ENCODE assay signal across 21 cellular contexts in the genomic region with DNA sequence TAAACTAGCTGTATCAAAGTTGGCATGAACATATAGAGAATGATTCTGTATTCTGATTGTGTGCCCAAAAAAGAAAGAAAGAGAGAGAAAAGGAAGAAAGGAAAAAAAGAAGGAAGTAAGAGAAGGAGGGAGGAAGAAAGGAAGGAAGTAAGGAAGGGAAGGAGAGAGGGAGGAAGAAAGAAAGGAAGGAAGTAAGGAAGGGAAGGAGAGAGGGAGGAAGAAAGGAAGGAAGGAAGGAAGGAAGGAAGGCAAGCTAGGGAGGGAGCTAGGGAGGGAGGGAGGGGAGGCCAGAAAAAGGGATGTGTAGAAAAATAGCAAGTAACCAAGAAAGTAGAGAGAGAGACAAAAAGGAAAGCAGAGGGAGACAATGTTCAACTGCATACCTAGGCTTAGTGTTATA.
A peak's percentile ranks its signal among the peaks of the same experiment; 100 is the strongest.
DNase-seq lines count a peak whose midpoint lies in the region; ATAC-seq, FAIRE-seq and TF ChIP-seq lines count a peak whose summit lies in the region.
"Had no signal": no experiment of that assay in that cellular context is flagged by ENCODE, and none has a peak within 500 bp of the region (broad histone marks: within the 10 kb centered on the region; RNA-seq: fewer than 3 reads in every experiment).

No MANE protein-coding gene starts in this region.

- H3K36me3 ChIP-seq in BLaER1 treated with 17β-estradiol and CSF1 and Interleukin-3, amounts not matched to agents 10 nM and 100 nM: peaks cover 0 to 19% (median 0%) of the 10 kb centered on the region in 11 experiments; a peak in 9 of 22 replicates
- no peaks in the 10 kb centered on the region for H3K36me3 ChIP-seq in CD4-positive, alpha-beta memory T cell (ENCODE audit: insufficient read depth, low read length)
- H3K36me3 ChIP-seq: heart left ventricle, left lung, sigmoid colon, suprapubic skin, uterus had no signal

- FAIRE-seq in GM19239 (lab: Jason Lieb, UNC): no peak

- H3K9me3 ChIP-seq in BLaER1 treated with 17β-estradiol and CSF1 and Interleukin-3, amounts not matched to agents 10 nM and 100 nM (replicated peaks in 1 of 11): peaks cover 0 to 3% (median 0%) of the 10 kb centered on the region in 11 experiments; a peak in 1 of 22 replicates
- H3K9me3 ChIP-seq in CD4-positive, alpha-beta memory T cell (ENCODE audit: control insufficient read depth in 1 of 2, low read length in 2 of 2): no peaks in the 10 kb centered on the region
- H3K9me3 ChIP-seq: heart left ventricle, left lung, sigmoid colon, SK-N-SH, suprapubic skin, uterus had no signal

- H3K4me3 ChIP-seq in BLaER1 treated with 17β-estradiol and CSF1 and Interleukin-3, amounts not matched to agents 10 nM and 100 nM: peak overlapping the region in 5 of 10 experiments; percentile 49 to 69 (median 58); a peak in 4 of 20 replicates
- H3K4me3 ChIP-seq in CD4-positive, alpha-beta memory T cell (ENCODE audit: low read length in 2 of 2): no peak overlapping the region
- no peak overlapping the region for H3K4me3 ChIP-seq in coronary artery
- H3K4me3 ChIP-seq: sigmoid colon, suprapubic skin, uterus had no signal

- POLR2A ChIA-PET in CD4-positive, alpha-beta memory T cell (lab: Charles Lee; ENCODE audit: partially characterized antibody): interaction anchor here (0.6 to 2.1 kb wide), 2 partner anchors 13 to 14 kb away, joined by 3 to 8 read pairs; no protein-coding TSS in a partner anchor
- POLR2A ChIA-PET in naive thymus-derived CD8-positive, alpha-beta T cell (lab: Charles Lee): interaction anchor here (1.0 to 2.5 kb wide), 2 partner anchors 14 to 16 kb away, joined by 3 to 10 read pairs; no protein-coding TSS in a partner anchor

- peak overlapping the region; percentile 27 to 82 (median 78) for H3K4me3 Mint-ChIP-seq in CD4-positive, alpha-beta memory T cell
- peak overlapping the region; percentile 66 for H3K4me3 Mint-ChIP-seq in activated T-helper 17 cell treated with anti-CD3 and anti-CD28 coated beads, Interleukin-2, amount 50 U/mL, for 72 hours
- peak overlapping the region in 8 of 10 donors; percentile 7 to 91 (median 68) for H3K4me3 Mint-ChIP-seq in naive thymus-derived CD8-positive, alpha-beta T cell
- H3K4me3 Mint-ChIP-seq: neural crest cell had no signal

- no peaks in the 10 kb centered on the region; a peak in 1 of 22 replicates for H4K20me1 ChIP-seq in BLaER1 treated with 17β-estradiol and CSF1 and Interleukin-3, amounts not matched to agents 10 nM and 100 nM

- peak overlapping the region in 6 of 11 experiments; percentile 69 to 84 (median 77); a peak in 11 of 22 replicates for H3K27ac ChIP-seq in BLaER1 treated with 17β-estradiol and CSF1 and Interleukin-3, amounts not matched to agents 10 nM and 100 nM
- H3K27ac ChIP-seq in CD4-positive, alpha-beta memory T cell (ENCODE audit: low read depth, low read length): no peak overlapping the region
- H3K27ac ChIP-seq in coronary artery: no peak overlapping the region
- H3K27ac ChIP-seq: epithelial cell of prostate, suprapubic skin, uterus had no signal

- H3K4me1 ChIP-seq in BLaER1 treated with 17β-estradiol and CSF1 and Interleukin-3, amounts not matched to agents 10 nM and 100 nM: peaks cover 27 to 42% (median 31%) of the 10 kb centered on the region in 10 experiments
- H3K4me1 ChIP-seq in CD4-positive, alpha-beta memory T cell (ENCODE audit: insufficient read depth, low read length): peaks cover 11% of the 10 kb centered on the region
- H3K4me1 ChIP-seq: sigmoid colon, uterus had no signal

- DNase-seq in CD4-positive, alpha-beta memory T cell: no peak
- no peak for DNase-seq in naive thymus-derived CD8-positive, alpha-beta T cell
- DNase-seq in coronary artery (ENCODE audit: low spot score) (no peak), NCI-H345 treated with DMSO at 0.1 percent for 48 hours (lab: John Stamatoyannopoulos, UW; ENCODE audit: unreplicated experiment) (no peak), GM19239 (ENCODE audit: insufficient read length, low spot score) (no peak)
- DNase-seq: heart left ventricle, KG1, left lung, midbrain, MV-4-11, NCI-H187, posterior cingulate gyrus, RPMI8226, sigmoid colon, SK-N-SH, uterus had no signal

- no peak for ATAC-seq in activated T-helper 17 cell treated with anti-CD3 and anti-CD28 coated beads, Interleukin-2, amount 50 U/mL, for 72 hours (replicated peaks)
- no peak for ATAC-seq in naive thymus-derived CD8-positive, alpha-beta T cell
- ATAC-seq: heart left ventricle, left lung had no signal

- no peaks in the 10 kb centered on the region for H3K27me3 ChIP-seq in BLaER1 treated with 17β-estradiol and CSF1 and Interleukin-3, amounts not matched to agents 10 nM and 100 nM
- H3K27me3 ChIP-seq in CD4-positive, alpha-beta memory T cell (ENCODE audit: insufficient read depth, low read length): no peaks in the 10 kb centered on the region
- H3K27me3 ChIP-seq: heart left ventricle, left lung, sigmoid colon, suprapubic skin, uterus had no signal

- peaks cover 14 to 55% (median 21%) of the 10 kb centered on the region in 4 donors for H3K4me1 Mint-ChIP-seq in CD4-positive, alpha-beta memory T cell
- H3K4me1 Mint-ChIP-seq in activated T-helper 17 cell treated with anti-CD3 and anti-CD28 coated beads, Interleukin-2, amount 50 U/mL, for 72 hours: peaks cover 5% of the 10 kb centered on the region
- peaks cover 12 to 67% (median 52%) of the 10 kb centered on the region in 4 donors for H3K4me1 Mint-ChIP-seq in naive thymus-derived CD8-positive, alpha-beta T cell

- no peaks in the 10 kb centered on the region for H3K9me3 Mint-ChIP-seq in CD4-positive, alpha-beta memory T cell
- no peaks in the 10 kb centered on the region for H3K9me3 Mint-ChIP-seq in activated T-helper 17 cell treated with anti-CD3 and anti-CD28 coated beads, Interleukin-2, amount 50 U/mL, for 72 hours
- H3K9me3 Mint-ChIP-seq in naive thymus-derived CD8-positive, alpha-beta T cell: no peaks in the 10 kb centered on the region
- H3K9me3 Mint-ChIP-seq: neural crest cell had no signal

- H3K36me3 Mint-ChIP-seq in CD4-positive, alpha-beta memory T cell: no peaks in the 10 kb centered on the region
- H3K36me3 Mint-ChIP-seq in activated T-helper 17 cell treated with anti-CD3 and anti-CD28 coated beads, Interleukin-2, amount 50 U/mL, for 72 hours (ENCODE audit: low read depth): no peaks in the 10 kb centered on the region
- no peaks in the 10 kb centered on the region for H3K36me3 Mint-ChIP-seq in naive thymus-derived CD8-positive, alpha-beta T cell

- CTCF ChIA-PET in CD4-positive, alpha-beta memory T cell (lab: Charles Lee; ENCODE audit: partially characterized antibody): interaction anchor here (1.1 to 5.4 kb wide), 12 partner anchors 10 to 225 kb away, joined by 3 to 202 read pairs (median 28); no protein-coding TSS in a partner anchor

- peak overlapping the region in 5 of 7 donors; percentile 43 to 88 (median 81) for H3K27ac Mint-ChIP-seq in CD4-positive, alpha-beta memory T cell
- H3K27ac Mint-ChIP-seq in activated T-helper 17 cell treated with anti-CD3 and anti-CD28 coated beads, Interleukin-2, amount 50 U/mL, for 72 hours: peak overlapping the region; percentile 25
- peak overlapping the region in 8 of 10 donors; percentile 32 to 93 (median 76) for H3K27ac Mint-ChIP-seq in naive thymus-derived CD8-positive, alpha-beta T cell

- H3K9ac ChIP-seq in BLaER1 treated with 17β-estradiol and CSF1 and Interleukin-3, amounts not matched to agents 10 nM and 100 nM: peak overlapping the region in 2 of 11 experiments; percentile 75 to 79; a peak in 4 of 22 replicates
- H3K9ac ChIP-seq: SK-N-SH had no signal

- no peaks in the 10 kb centered on the region for H3K27me3 Mint-ChIP-seq in CD4-positive, alpha-beta memory T cell
- no peaks in the 10 kb centered on the region for H3K27me3 Mint-ChIP-seq in activated T-helper 17 cell treated with anti-CD3 and anti-CD28 coated beads, Interleukin-2, amount 50 U/mL, for 72 hours
- no peaks in the 10 kb centered on the region for H3K27me3 Mint-ChIP-seq in naive thymus-derived CD8-positive, alpha-beta T cell

- peak overlapping the region; percentile 63 to 98 (median 85); a peak in 19 of 22 replicates for H3K4me2 ChIP-seq in BLaER1 treated with 17β-estradiol and CSF1 and Interleukin-3, amounts not matched to agents 10 nM and 100 nM
- H3K4me2 ChIP-seq: SK-N-SH had no signal

- TF ChIP-seq CTCF in coronary artery (IDR thresholded peaks at IDR 0.05): no peak

- intact Hi-C loops in CD4-positive, alpha-beta memory T cell (cut with micrococcal nuclease): loop anchor here (2.0 kb wide), 1 partner anchor 13 kb away; no protein-coding TSS in a partner anchor

Comparison
In these comparisons a context has a peak if more than half of its experiments do, and no peak if none do; other contexts are left out.
1. H3K27ac ChIP-seq: peak in BLaER1 treated with 17β-estradiol and CSF1 and Interleukin-3, amounts not matched to agents 10 nM and 100 nM (6 of 11); none in CD4-positive, alpha-beta memory T cell (single experiment) and coronary artery (0 of 2).
2. H3K27ac Mint-ChIP-seq: peak in every context shown above with its lines; median percentile 81 in CD4-positive, alpha-beta memory T cell; 76 in naive thymus-derived CD8-positive, alpha-beta T cell; 25 in activated T-helper 17 cell treated with anti-CD3 and anti-CD28 coated beads, Interleukin-2, amount 50 U/mL, for 72 hours.
3. Peak in every context shown above with its lines, with median percentiles within 50 percentile points of each other: H3K4me3 Mint-ChIP-seq.